ENCODE assay signal across 19 cellular contexts in the genomic region with DNA sequence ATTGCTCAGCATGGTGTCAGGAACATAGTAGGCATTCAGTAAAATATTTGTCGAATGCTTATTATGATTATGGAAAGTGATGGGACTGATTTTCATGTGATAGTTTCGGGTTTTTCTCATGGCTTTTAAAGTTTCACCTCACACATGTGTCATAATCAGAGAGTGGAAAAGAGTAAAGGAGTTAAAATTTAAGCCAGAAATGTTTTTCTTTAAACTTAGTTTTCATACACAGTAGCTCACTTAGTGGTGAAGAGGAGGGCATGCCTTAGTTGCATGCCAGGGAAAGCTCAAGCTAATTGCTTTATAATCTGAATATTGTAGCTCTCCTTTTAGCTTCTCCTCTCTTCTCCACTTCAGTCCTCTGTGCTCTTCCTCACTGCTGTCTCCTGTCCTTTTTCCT. TPM values are rescaled to one million over a fixed set of nuclear protein-coding genes. Genes with fewer than 3 reads are reported as not detected.
DNase-seq lines count a peak whose midpoint lies in the region; ATAC-seq, FAIRE-seq and TF ChIP-seq lines count a peak whose summit lies in the region.
"Had no signal": no experiment of that assay in that cellular context is flagged by ENCODE, and none has a peak within 500 bp of the region (broad histone marks: within the 10 kb centered on the region; RNA-seq: fewer than 3 reads in every experiment).

No MANE protein-coding gene starts in this region.

- intact Hi-C loops in head of caudate nucleus (cut with DNase I) (no loop called here), A673 (cut with micrococcal nuclease; ENCODE audit: unreplicated experiment) (no loop called here)

- H3K36me3 ChIP-seq in Loucy (ENCODE audit: insufficient read depth, low read length) = no peaks in the 10 kb centered on the region
- H3K36me3 ChIP-seq in keratinocyte (ENCODE audit: control insufficient read depth in 2 of 2, extremely low read depth in 1 of 2, insufficient read depth in 2 of 2, low read length in 2 of 2) = peaks cover 0 to 1% of the 10 kb centered on the region in 2 experiments
- H3K36me3 ChIP-seq in A673 (ENCODE audit: insufficient read depth, low read length, poor library complexity, severe bottlenecking) = no peaks in the 10 kb centered on the region

- 84% methylated on average over 2 of the region's 2 CpGs for WGBS in A549 (ENCODE audit: missing lambda C conversion rate)

- ATAC-seq in A549 (no peak), GM19463 (IDR thresholded peaks at IDR 0.05; ENCODE audit: unreplicated experiment) (peak; percentile 47), HG03175 (IDR thresholded peaks at IDR 0.05; ENCODE audit: unreplicated experiment) (no peak)
- ATAC-seq: CD8-positive, alpha-beta T cell; Panc1; Right ventricle myocardium inferior had no signal

- POLR2A ChIA-PET in A549 (lab: Yijun Ruan, JAX) (no interaction called here), A673 (lab: Charles Lee; ENCODE audit: low non-redundant PET) (no interaction called here)

- H3K9ac ChIP-seq in Loucy (ENCODE audit: low read depth, low read length, poor library complexity, severe bottlenecking) = no peak overlapping the region
- H3K9ac ChIP-seq in keratinocyte (ENCODE audit: control insufficient read depth, extremely low read depth, insufficient read depth, low read length) = no peak overlapping the region
- H3K9ac ChIP-seq: BLaER1 had no signal

- peak overlapping the region; percentile 23 for H3K4me2 ChIP-seq in A549
- H3K4me2 ChIP-seq in Loucy (ENCODE audit: low read depth, low read length, poor library complexity, severe bottlenecking) = peak overlapping the region; percentile 67
- no peak overlapping the region for H3K4me2 ChIP-seq in keratinocyte (ENCODE audit: control insufficient read depth, extremely low read depth, insufficient read depth, low read depth, low read length)
- H3K4me2 ChIP-seq: BLaER1 had no signal

- H3K4me3 ChIP-seq in A549 = no peak overlapping the region
- no peak overlapping the region for H3K4me3 ChIP-seq in Loucy (ENCODE audit: low read length, poor library complexity, severe bottlenecking)
- H3K4me3 ChIP-seq in keratinocyte (ENCODE audit: control insufficient read depth in 2 of 3, extremely low read depth in 1 of 3, insufficient read depth in 2 of 3, low read depth in 1 of 3, low read length in 3 of 3) = no peak overlapping the region
- H3K4me3 ChIP-seq in A673 (ENCODE audit: low read depth, low read length, poor library complexity, severe bottlenecking) = no peak overlapping the region
- H3K4me3 ChIP-seq: BLaER1 had no signal

- H3K79me2 ChIP-seq in Loucy (ENCODE audit: insufficient read depth, low read length) (peaks cover 73% of the 10 kb centered on the region), keratinocyte (ENCODE audit: control insufficient read depth, insufficient read depth, low read length) (peaks cover 87% of the 10 kb centered on the region)

- DNase-seq in A549 (ENCODE audit: low read depth in 1 of 2, low spot score in 1 of 2) = no peak
- DNase-seq in keratinocyte (ENCODE audit: low read depth, low spot score) = no peak
- no peak for DNase-seq in NCI-H524 treated with DMSO at 0.1 percent for 48 hours (lab: John Stamatoyannopoulos, UW)
- no peak for DNase-seq in head of caudate nucleus
- no peak for DNase-seq in A673 (ENCODE audit: low spot score)
- DNase-seq: CD8-positive, alpha-beta T cell; DMS79 treated with DMSO at 0.1 percent for 48 hours; NCI-H1105 treated with DMSO at 0.1 percent for 48 hours; NCI-H1694 treated with DMSO at 0.1 percent for 48 hours; NCI-H2107; NCI-H2227 treated with DMSO at 0.1 percent for 48 hours; NCI-H524 had no signal

- TF ChIP-seq RAD21 in A549 (conservative IDR thresholded peaks at IDR 0.05 in 1 of 2, IDR thresholded peaks at IDR 0.05 in 1 of 2) = no peak

- no TSS peak for BruUV-seq in A673 (replicated peaks; lab: Mats Ljungman, UMichigan)

- FAIRE-seq in A549 (lab: Jason Lieb, UNC) (peak; percentile 13), keratinocyte (lab: Jason Lieb, UNC) (peak; percentile 59)

- no peak for TF ChIP-seq CTCF in A549 (IDR thresholded peaks at IDR 0.05)
- no peak for TF ChIP-seq CTCF in Loucy (conservative IDR thresholded peaks at IDR 0.05; ENCODE audit: low read length)
- TF ChIP-seq CTCF in keratinocyte (optimal IDR thresholded peaks at IDR 0.05 in 1 of 3, IDR thresholded peaks at IDR 0.05 in 1 of 3, conservative IDR thresholded peaks at IDR 0.05 in 1 of 3; ENCODE audit: extremely low read depth in 1 of 3, insufficient read depth in 2 of 3, low read length in 3 of 3) = no peak
- TF ChIP-seq CTCF in A673 (conservative IDR thresholded peaks at IDR 0.05; ENCODE audit: low read depth, low read length) = no peak

- peak overlapping the region in 1 of 2 experiments; percentile 3; a peak in 1 of 6 replicates for H3K27ac ChIP-seq in A549
- H3K27ac ChIP-seq in keratinocyte (ENCODE audit: control insufficient read depth, insufficient read depth, low read length) = no peak overlapping the region
- no peak overlapping the region for H3K27ac ChIP-seq in A673 (ENCODE audit: low read depth, low read length, poor library complexity, severe bottlenecking)
- H3K27ac ChIP-seq: 22Rv1, BLaER1 had no signal

- H3K4me1 ChIP-seq in A549 = peaks cover 91% of the 10 kb centered on the region
- peaks cover 73% of the 10 kb centered on the region for H3K4me1 ChIP-seq in Loucy (ENCODE audit: insufficient read depth, low read length, poor library complexity, severe bottlenecking)
- H3K4me1 ChIP-seq in keratinocyte (ENCODE audit: control insufficient read depth, extremely low read depth, insufficient read depth, low read length) = peaks cover 6% of the 10 kb centered on the region
- H3K4me1 ChIP-seq in A673 (ENCODE audit: insufficient read depth, low read length, poor library complexity, severe bottlenecking) = peaks cover 8% of the 10 kb centered on the region

- no peak for TF ChIP-seq POLR2A in A549 (IDR thresholded peaks at IDR 0.05; ENCODE audit: low read length)

- dilution Hi-C loops in keratinocyte (cut with MboI; ENCODE audit: extremely low pct_ligation_motif_present, low sequenced_read_pairs) = no loop called here

- CTCF ChIA-PET in A549 (lab: Yijun Ruan, JAX) = interaction anchor here (1.4 kb wide), 2 partner anchors 11 to 17 kb away, joined by 3 to 4 read pairs; no protein-coding TSS in a partner anchor
- CTCF ChIA-PET in A673 (lab: Charles Lee) = no interaction called here

- H3K9me1 ChIP-seq in keratinocyte (ENCODE audit: control insufficient read depth, extremely low read depth, insufficient read depth, low read length) = no peaks in the 10 kb centered on the region

- no peaks in the 10 kb centered on the region for H3K9me3 ChIP-seq in A549
- no peaks in the 10 kb centered on the region for H3K9me3 ChIP-seq in Loucy (ENCODE audit: insufficient read depth, low read depth, low read length)
- no peaks in the 10 kb centered on the region for H3K9me3 ChIP-seq in keratinocyte (ENCODE audit: control insufficient read depth, low read depth, low read length)
- no peaks in the 10 kb centered on the region for H3K9me3 ChIP-seq in A673 (ENCODE audit: low read depth, low read length, poor library complexity, severe bottlenecking)
- H3K9me3 ChIP-seq: BLaER1 had no signal

- H2AFZ ChIP-seq in Loucy (ENCODE audit: low read length) = no peak overlapping the region
- H2AFZ ChIP-seq in keratinocyte (ENCODE audit: control insufficient read depth, low read length) = no peak overlapping the region

- no peaks in the 10 kb centered on the region for H3K27me3 ChIP-seq in Loucy (ENCODE audit: insufficient read depth, low read length, poor library complexity, severe bottlenecking)
- H3K27me3 ChIP-seq in keratinocyte (ENCODE audit: control insufficient read depth, extremely low read depth, insufficient read depth, low read length) = no peaks in the 10 kb centered on the region
- H3K27me3 ChIP-seq in A673 (replicated peaks; ENCODE audit: insufficient read depth, low read depth, low read length, poor library complexity) = no peaks in the 10 kb centered on the region
- H3K27me3 ChIP-seq: BLaER1 had no signal

- TF ChIP-seq EP300 in A549 (IDR thresholded peaks at IDR 0.05) = no peak

- no peaks in the 10 kb centered on the region for H3K9me2 ChIP-seq in Loucy (replicated peaks; ENCODE audit: low read depth, low read length)

- peaks cover 4% of the 10 kb centered on the region; the same call in 1 of the 2 replicates for H3F3A ChIP-seq in Loucy (ENCODE audit: low read depth)

- no peaks in the 10 kb centered on the region for H4K20me1 ChIP-seq in Loucy (ENCODE audit: insufficient read depth, low read length, poor library complexity, severe bottlenecking)
- peaks cover 3% of the 10 kb centered on the region for H4K20me1 ChIP-seq in keratinocyte (ENCODE audit: control insufficient read depth, extremely low read depth, insufficient read depth, low read length)

TF ChIP-seq in A549, 52 proteins besides CTCF, POLR2A, EP300 and RAD21 (continues in another document):
- TF ChIP-seq HOXB13 (CRISPR knock-in tag; IDR thresholded peaks at IDR 0.05; ENCODE audit: low read depth) (no peak), SREBF2 (IDR thresholded peaks at IDR 0.05) (no peak), MYC (IDR thresholded peaks at IDR 0.05; ENCODE audit: borderline replicate concordance, low read length) (no peak), MAX (IDR thresholded peaks at IDR 0.05) (no peak), RARB (CRISPR knock-in tag; IDR thresholded peaks at IDR 0.05) (no peak), ESRRA (IDR thresholded peaks at IDR 0.05; ENCODE audit: borderline replicate concordance, low read length) (no peak), ZNF302 (CRISPR knock-in tag; IDR thresholded peaks at IDR 0.05) (no peak), GATA3 (IDR thresholded peaks at IDR 0.05; ENCODE audit: borderline replicate concordance) (no peak), HOXA7 (CRISPR knock-in tag; IDR thresholded peaks at IDR 0.05) (no peak)

RNA-seq across cellular contexts. Expression of gene EHBP1, which starts 38.0 kb away (rescaled TPM):
- 145 and 204 TPM in 2 replicates for polyA plus RNA-seq in A549 (2011; rRNA removed)
- 27.9 and 34.9 TPM in 2 replicates for polyA plus RNA-seq in A549 (2012; cell fraction: cytosol; rRNA removed)
- 23.7 and 39.5 TPM in 2 replicates for polyA plus RNA-seq in A549 (2012; cell fraction: nucleus; rRNA removed)
- polyA plus RNA-seq in A549 (2017; fragmentation: RNase III; extraction: RNeasy Plus Mini Kit Qiagen cat#74134 plus additional on column Dnase treatment) = 62.4 to 76.9 TPM (median 65.7 TPM) in 3 replicates
- polyA minus RNA-seq in A549 (2011; rRNA and poly(A)+ RNA removed) = 153 and 167 TPM in 2 replicates
- polyA plus RNA-seq in keratinocyte = 42.3 to 78.5 TPM (median 59.0 TPM) in 3 replicates
- polyA plus RNA-seq in keratinocyte (2011; ENCODE audit: low read depth) = 180 TPM
- 49.0 and 54.3 TPM in 2 replicates for polyA plus RNA-seq in keratinocyte (2011; cell fraction: cytosol; rRNA removed)
- polyA plus RNA-seq in keratinocyte (2011; cell fraction: nucleus; rRNA removed) = 57.0 and 83.0 TPM in 2 replicates
- polyA plus RNA-seq in keratinocyte (2012; ENCODE audit: low replicate concordance) = 44.0 and 55.0 TPM in 2 replicates
- polyA minus RNA-seq in keratinocyte = 25.4 to 122 TPM (median 60.8 TPM) in 3 replicates
- polyA minus RNA-seq in keratinocyte (2011; cell fraction: cytosol; rRNA and poly(A)+ RNA removed) = 55.1 TPM
- polyA minus RNA-seq in keratinocyte (2011; cell fraction: nucleus; rRNA and poly(A)+ RNA removed) = 74.2 and 175 TPM in 2 replicates
- total RNA-seq in A673 (2021) = 32.1 and 35.0 TPM in 2 replicates
